Comparison of ENCODE assay signal across 8 cellular contexts in the genomic region with DNA sequence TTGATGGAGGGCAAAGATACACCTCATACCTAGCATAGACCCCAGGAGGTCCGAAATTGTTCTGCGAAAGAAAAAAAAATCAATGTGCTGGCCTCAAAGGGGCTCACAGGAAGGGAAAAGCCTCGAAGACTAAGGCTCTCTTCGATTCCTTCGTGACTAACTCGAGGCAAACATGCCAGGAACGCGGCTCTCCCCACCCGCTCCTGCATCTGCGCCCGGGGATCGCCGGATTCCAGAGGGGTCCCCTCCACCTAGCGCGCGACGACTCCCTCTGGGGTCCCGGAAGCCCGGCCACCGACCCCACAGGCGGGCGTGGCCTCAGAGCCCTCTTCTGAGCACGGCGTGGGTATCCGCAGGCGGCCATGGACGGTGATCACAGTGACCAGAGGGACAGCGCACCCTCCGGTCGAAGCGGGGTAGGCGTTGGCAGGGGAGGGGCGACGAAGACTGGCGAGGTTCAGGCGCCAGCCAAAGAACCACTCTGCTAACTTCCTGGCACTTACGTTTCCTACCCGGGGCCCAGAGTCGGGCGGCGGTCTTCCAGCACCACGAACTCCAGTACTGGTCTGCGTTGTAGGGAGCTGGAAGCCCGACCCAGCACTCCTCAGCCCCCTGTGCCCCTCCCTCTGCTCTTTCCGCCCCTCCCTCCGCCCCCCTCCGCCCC. TPM values are rescaled to one million over a fixed set of nuclear protein-coding genes. Genes with fewer than 3 reads are reported as not detected.
A peak's percentile ranks its signal among the peaks of the same experiment; 100 is the strongest.
DNase-seq lines count a peak whose midpoint lies in the region; ATAC-seq lines count a peak whose summit lies in the region.

No MANE protein-coding gene starts in this region.

- H3K4me3 Mint-ChIP-seq in T-helper 2 cell treated with Interferon-gamma antibody and Interleukin-4, amounts not matched to agents 5 μg/mL and 100 μg/mL, for 36 hours, result peak overlapping the region; percentile 91
- H3K4me3 Mint-ChIP-seq in stimulated activated naive CD8-positive, alpha-beta T cell treated with anti-CD3 and anti-CD28 coated beads, Interleukin-15, Interleukin-2, amounts not matched to agents 100 ng/mL and 50 ng/mL, for 24 hours, result peak overlapping the region; percentile 96

- ATAC-seq in GM21529 (IDR thresholded peaks at IDR 0.05; ENCODE audit: unreplicated experiment), result peak; percentile 61
- peak; percentile 84 for ATAC-seq in left lobe of liver

- H3K27ac ChIP-seq in cingulate gyrus (ENCODE audit: low read depth, low read length), result peak overlapping the region; percentile 95

- peaks cover 28% of the 10 kb centered on the region for H3K4me1 Mint-ChIP-seq in T-helper 2 cell treated with Interferon-gamma antibody and Interleukin-4, amounts not matched to agents 5 μg/mL and 100 μg/mL, for 36 hours (ENCODE audit: low read depth)
- H3K4me1 Mint-ChIP-seq in stimulated activated naive CD8-positive, alpha-beta T cell treated with anti-CD3 and anti-CD28 coated beads, Interleukin-15, Interleukin-2, amounts not matched to agents 100 ng/mL and 50 ng/mL, for 24 hours (ENCODE audit: low read depth), result peaks cover 46% of the 10 kb centered on the region

- DNase-seq in T-helper 2 cell treated with Interferon-gamma antibody and Interleukin-4, amounts not matched to agents 5 μg/mL and 100 μg/mL, for 36 hours (ENCODE audit: low spot score), result peak; percentile 80
- DNase-seq in T-helper 2 cell, result no peak
- DNase-seq in HT1080 (ENCODE audit: low read depth), result peak; percentile 95
- DNase-seq in RPMI8226, result peak; percentile 81
- DNase-seq in left lobe of liver (ENCODE audit: low spot score), result peak; percentile 90

- peaks cover 36% of the 10 kb centered on the region for H3K36me3 Mint-ChIP-seq in T-helper 2 cell treated with Interferon-gamma antibody and Interleukin-4, amounts not matched to agents 5 μg/mL and 100 μg/mL, for 36 hours (ENCODE audit: low read depth)
- H3K36me3 Mint-ChIP-seq in stimulated activated naive CD8-positive, alpha-beta T cell treated with anti-CD3 and anti-CD28 coated beads, Interleukin-15, Interleukin-2, amounts not matched to agents 100 ng/mL and 50 ng/mL, for 24 hours (ENCODE audit: low read depth), result peaks cover 39% of the 10 kb centered on the region

- peak overlapping the region; percentile 90 for H3K27ac Mint-ChIP-seq in T-helper 2 cell treated with Interferon-gamma antibody and Interleukin-4, amounts not matched to agents 5 μg/mL and 100 μg/mL, for 36 hours
- H3K27ac Mint-ChIP-seq in stimulated activated naive CD8-positive, alpha-beta T cell treated with anti-CD3 and anti-CD28 coated beads, Interleukin-15, Interleukin-2, amounts not matched to agents 100 ng/mL and 50 ng/mL, for 24 hours, result peak overlapping the region; percentile 94

- no peaks in the 10 kb centered on the region for H3K27me3 Mint-ChIP-seq in T-helper 2 cell treated with Interferon-gamma antibody and Interleukin-4, amounts not matched to agents 5 μg/mL and 100 μg/mL, for 36 hours (ENCODE audit: low read depth)
- H3K27me3 Mint-ChIP-seq in stimulated activated naive CD8-positive, alpha-beta T cell treated with anti-CD3 and anti-CD28 coated beads, Interleukin-15, Interleukin-2, amounts not matched to agents 100 ng/mL and 50 ng/mL, for 24 hours, result no peaks in the 10 kb centered on the region

- no peaks in the 10 kb centered on the region for H3K9me3 Mint-ChIP-seq in T-helper 2 cell treated with Interferon-gamma antibody and Interleukin-4, amounts not matched to agents 5 μg/mL and 100 μg/mL, for 36 hours
- H3K9me3 Mint-ChIP-seq in stimulated activated naive CD8-positive, alpha-beta T cell treated with anti-CD3 and anti-CD28 coated beads, Interleukin-15, Interleukin-2, amounts not matched to agents 100 ng/mL and 50 ng/mL, for 24 hours, result no peaks in the 10 kb centered on the region

RNA-seq across cellular contexts. Expression of gene EIF3J, which starts 0.5 kb away (rescaled TPM):
- total RNA-seq in HT1080 (2014; rRNA removed; shearing (Covaris generic)), result 36.3 and 57.1 TPM in 2 replicates
- 67.5 and 79.1 TPM in 2 replicates for polyA plus RNA-seq in HT1080 (2015; cell fraction: cytosol; rRNA removed)
- polyA plus RNA-seq in HT1080 (2015; cell fraction: nucleus; rRNA removed), result 77.3 and 82.5 TPM in 2 replicates
- total RNA-seq in left lobe of liver, result 33.0 TPM

Comparison
In these comparisons a context has a peak if more than half of its experiments do, and no peak if none do; other contexts are left out.
1. DNase-seq: peak in T-helper 2 cell treated with Interferon-gamma antibody and Interleukin-4, amounts not matched to agents 5 μg/mL and 100 μg/mL, for 36 hours (single experiment), HT1080 (single experiment), RPMI8226 (single experiment) and left lobe of liver (single experiment); none in T-helper 2 cell (0 of 5).